Comparison of ENCODE assay signal across 9 cellular contexts in the genomic region with DNA sequence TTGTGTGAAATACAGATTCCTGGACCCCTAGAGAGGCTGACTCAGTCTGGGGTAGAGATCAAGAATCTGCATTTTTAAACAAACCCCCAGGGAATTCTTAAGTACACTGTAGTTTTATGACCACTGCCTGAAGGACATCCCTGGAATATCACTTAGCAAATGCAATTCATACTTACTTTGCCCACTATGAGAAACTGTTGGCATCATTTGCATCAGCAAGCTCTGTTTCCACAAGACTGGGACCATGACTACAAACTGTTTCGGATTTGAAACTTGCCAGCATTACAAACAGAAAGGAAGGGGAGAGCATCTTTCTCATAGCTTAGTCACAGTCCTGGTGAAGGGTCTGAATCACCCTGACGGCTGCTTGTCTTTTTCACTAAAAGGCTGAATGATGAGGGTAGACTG.
DNase-seq lines count a peak whose midpoint lies in the region; ATAC-seq, FAIRE-seq and TF ChIP-seq lines count a peak whose summit lies in the region.
"Had no signal": no experiment of that assay in that cellular context is flagged by ENCODE, and none has a peak within 500 bp of the region (broad histone marks: within the 10 kb centered on the region; RNA-seq: fewer than 3 reads in every experiment).

No MANE protein-coding gene starts in this region.

- TF ChIP-seq POLR2A in A549 (IDR thresholded peaks at IDR 0.05; ENCODE audit: low read length), result no peak

- FAIRE-seq in A549 (lab: Jason Lieb, UNC), result peak; percentile 84

- no peak for TF ChIP-seq RAD21 in A549 (conservative IDR thresholded peaks at IDR 0.05 in 1 of 2, IDR thresholded peaks at IDR 0.05 in 1 of 2)

- H3K4me3 Mint-ChIP-seq in activated CD8-positive, alpha-beta T cell treated with anti-CD3 and anti-CD28 coated beads, Interleukin-2, amount 10 ng/mL, durations not matched to agents 7 days and 5 days, result no peak overlapping the region

- no peaks in the 10 kb centered on the region for H3K27me3 ChIP-seq in kidney epithelial cell (ENCODE audit: control insufficient read depth, insufficient read depth, low read length)

- peaks cover 86% of the 10 kb centered on the region for H3K4me1 ChIP-seq in A549

- TF ChIP-seq EP300 in A549 (IDR thresholded peaks at IDR 0.05), result no peak

- POLR2A ChIA-PET in A549 (lab: Yijun Ruan, JAX), result interaction anchor here (1.1 to 1.5 kb wide), 2 partner anchors 11 to 64 kb away, joined by 5 to 16 read pairs; a partner anchor contains a TSS
- POLR2A ChIA-PET in activated CD8-positive, alpha-beta T cell treated with anti-CD3 and anti-CD28 coated beads, Interleukin-2, amount 10 ng/mL, durations not matched to agents 7 days and 5 days (lab: Charles Lee), result interaction anchor here (0.6 to 1.5 kb wide), 2 partner anchors 64 kb away, joined by 4 to 10 read pairs; a partner anchor contains a TSS

- H3K4me1 Mint-ChIP-seq in activated CD8-positive, alpha-beta T cell treated with anti-CD3 and anti-CD28 coated beads, Interleukin-2, amount 10 ng/mL, durations not matched to agents 7 days and 5 days (ENCODE audit: low read depth), result peaks cover 85% of the 10 kb centered on the region

- H3K36me3 ChIP-seq in kidney epithelial cell (ENCODE audit: control insufficient read depth, insufficient read depth, low read length), result no peaks in the 10 kb centered on the region

- peak overlapping the region; percentile 67 for H3K27ac Mint-ChIP-seq in activated CD8-positive, alpha-beta T cell treated with anti-CD3 and anti-CD28 coated beads, Interleukin-2, amount 10 ng/mL, durations not matched to agents 7 days and 5 days

- WGBS in A549 (ENCODE audit: missing lambda C conversion rate), result 0% methylated on average over 2 of the region's 2 CpGs

- DNase-seq in A549 (ENCODE audit: low read depth in 1 of 2, low spot score in 1 of 2) (peak; percentile 53 to 78), H4 (ENCODE audit: low spot score) (peak; percentile 39), kidney epithelial cell (ENCODE audit: low read depth) (peak; percentile 89)
- DNase-seq in activated CD8-positive, alpha-beta T cell treated with anti-CD3 and anti-CD28 coated beads, Interleukin-2, amount 10 ng/mL, durations not matched to agents 7 days and 5 days, result no peak
- DNase-seq: midbrain had no signal

- H3K4me3 ChIP-seq in A549, result no peak overlapping the region
- H3K4me3 ChIP-seq in kidney epithelial cell (ENCODE audit: low read depth, low read length), result no peak overlapping the region

- no peaks in the 10 kb centered on the region for H3K9me3 Mint-ChIP-seq in activated CD8-positive, alpha-beta T cell treated with anti-CD3 and anti-CD28 coated beads, Interleukin-2, amount 10 ng/mL, durations not matched to agents 7 days and 5 days (ENCODE audit: insufficient read depth)

- CTCF ChIA-PET in A549 (lab: Yijun Ruan, JAX), result interaction anchor here (1.1 kb wide), 1 partner anchor 66 kb away, joined by 7 read pairs; no protein-coding TSS in a partner anchor
- CTCF ChIA-PET in activated CD8-positive, alpha-beta T cell treated with anti-CD3 and anti-CD28 coated beads, Interleukin-2, amount 10 ng/mL, durations not matched to agents 7 days and 5 days (lab: Charles Lee), result interaction anchor here (0.8 to 1.0 kb wide), 3 partner anchors 21 to 64 kb away, joined by 3 to 4 read pairs (median 3); a partner anchor contains a TSS

- H3K4me2 ChIP-seq in A549, result peak overlapping the region; percentile 66

- H3K9me3 ChIP-seq in A549, result no peaks in the 10 kb centered on the region

- TF ChIP-seq CTCF in A549 (IDR thresholded peaks at IDR 0.05) (no peak), kidney epithelial cell (IDR thresholded peaks at IDR 0.05; ENCODE audit: insufficient read depth, low read length, poor library complexity, severe bottlenecking) (no peak)

- peak overlapping the region; percentile 62 to 82 for H3K27ac ChIP-seq in A549

- peaks cover 36% of the 10 kb centered on the region for H3K36me3 Mint-ChIP-seq in activated CD8-positive, alpha-beta T cell treated with anti-CD3 and anti-CD28 coated beads, Interleukin-2, amount 10 ng/mL, durations not matched to agents 7 days and 5 days (ENCODE audit: low read depth)

- ATAC-seq in A549, result peak; percentile 86 to 96
- ATAC-seq in activated CD8-positive, alpha-beta T cell treated with anti-CD3 and anti-CD28 coated beads, Interleukin-2, amount 10 ng/mL, durations not matched to agents 7 days and 5 days, result peak; percentile 54
- no peak for ATAC-seq in HG03039 (IDR thresholded peaks at IDR 0.05; ENCODE audit: unreplicated experiment)
- no peak for ATAC-seq in HG02981 (IDR thresholded peaks at IDR 0.05; ENCODE audit: unreplicated experiment)
- no peak for ATAC-seq in GM19023 (IDR thresholded peaks at IDR 0.05; ENCODE audit: unreplicated experiment)
- no peak for ATAC-seq in HG02870 (IDR thresholded peaks at IDR 0.05; ENCODE audit: unreplicated experiment)

- H3K27me3 Mint-ChIP-seq in activated CD8-positive, alpha-beta T cell treated with anti-CD3 and anti-CD28 coated beads, Interleukin-2, amount 10 ng/mL, durations not matched to agents 7 days and 5 days (ENCODE audit: low read depth), result no peaks in the 10 kb centered on the region

TF ChIP-seq in A549, 52 proteins besides CTCF, POLR2A, EP300 and RAD21 (continues in another document):
- no peak for TF ChIP-seq RFX5 (IDR thresholded peaks at IDR 0.05)
- TF ChIP-seq FOSL2 (IDR thresholded peaks at IDR 0.05), result peak; percentile 30; the same call in 1 of the 2 replicates
- TF ChIP-seq FOSL2 (CRISPR knock-in tag; IDR thresholded peaks at IDR 0.05), result peak; percentile 74
- TF ChIP-seq, protein P1, sequence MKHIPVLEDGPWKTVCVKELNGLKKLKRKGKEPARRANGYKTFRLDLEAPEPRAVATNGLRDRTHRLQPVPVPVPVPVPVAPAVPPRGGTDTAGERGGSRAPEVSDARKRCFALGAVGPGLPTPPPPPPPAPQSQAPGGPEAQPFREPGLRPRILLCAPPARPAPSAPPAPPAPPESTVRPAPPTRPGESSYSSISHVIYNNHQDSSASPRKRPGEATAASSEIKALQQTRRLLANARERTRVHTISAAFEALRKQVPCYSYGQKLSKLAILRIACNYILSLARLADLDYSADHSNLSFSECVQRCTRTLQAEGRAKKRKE (CRISPR knock-in tag; IDR thresholded peaks at IDR 0.05; ENCODE audit: low read depth), result no peak
- no peak for TF ChIP-seq TP53 (CRISPR knock-in tag; IDR thresholded peaks at IDR 0.05)
- peak; percentile 31 for TF ChIP-seq MAFK (IDR thresholded peaks at IDR 0.05; ENCODE audit: partially characterized antibody)
- no peak for TF ChIP-seq CHD2 (IDR thresholded peaks at IDR 0.05; ENCODE audit: low read length, partially characterized antibody)
- TF ChIP-seq, protein P2, sequence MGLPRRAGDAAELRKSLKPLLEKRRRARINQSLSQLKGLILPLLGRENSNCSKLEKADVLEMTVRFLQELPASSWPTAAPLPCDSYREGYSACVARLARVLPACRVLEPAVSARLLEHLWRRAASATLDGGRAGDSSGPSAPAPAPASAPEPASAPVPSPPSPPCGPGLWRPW (IDR thresholded peaks at IDR 0.05), result no peak
- TF ChIP-seq KDM5A (IDR thresholded peaks at IDR 0.05), result no peak
- TF ChIP-seq ZNF302 (CRISPR knock-in tag; IDR thresholded peaks at IDR 0.05), result no peak
- 0 out of 5 replicates have a peak, but pooled peaks of 1 of the 2 experiments have one; percentile 22 for TF ChIP-seq JUN (IDR thresholded peaks at IDR 0.05)
- TF ChIP-seq NPAS2 (CRISPR knock-in tag; IDR thresholded peaks at IDR 0.05; ENCODE audit: borderline replicate concordance), result no peak
- no peak for TF ChIP-seq BHLHE40 (IDR thresholded peaks at IDR 0.05; ENCODE audit: low read depth, low read length)
- TF ChIP-seq, protein P3, sequence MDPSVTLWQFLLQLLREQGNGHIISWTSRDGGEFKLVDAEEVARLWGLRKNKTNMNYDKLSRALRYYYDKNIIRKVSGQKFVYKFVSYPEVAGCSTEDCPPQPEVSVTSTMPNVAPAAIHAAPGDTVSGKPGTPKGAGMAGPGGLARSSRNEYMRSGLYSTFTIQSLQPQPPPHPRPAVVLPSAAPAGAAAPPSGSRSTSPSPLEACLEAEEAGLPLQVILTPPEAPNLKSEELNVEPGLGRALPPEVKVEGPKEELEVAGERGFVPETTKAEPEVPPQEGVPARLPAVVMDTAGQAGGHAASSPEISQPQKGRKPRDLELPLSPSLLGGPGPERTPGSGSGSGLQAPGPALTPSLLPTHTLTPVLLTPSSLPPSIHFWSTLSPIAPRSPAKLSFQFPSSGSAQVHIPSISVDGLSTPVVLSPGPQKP (IDR thresholded peaks at IDR 0.05; ENCODE audit: low read depth, low read length), result no peak
- no peak for TF ChIP-seq EHF (CRISPR knock-in tag; IDR thresholded peaks at IDR 0.05)
- TF ChIP-seq PHF8 (IDR thresholded peaks at IDR 0.05; ENCODE audit: borderline replicate concordance, low read depth), result no peak
- no peak for TF ChIP-seq ZC3H11A (IDR thresholded peaks at IDR 0.05)
- TF ChIP-seq, protein P4, sequence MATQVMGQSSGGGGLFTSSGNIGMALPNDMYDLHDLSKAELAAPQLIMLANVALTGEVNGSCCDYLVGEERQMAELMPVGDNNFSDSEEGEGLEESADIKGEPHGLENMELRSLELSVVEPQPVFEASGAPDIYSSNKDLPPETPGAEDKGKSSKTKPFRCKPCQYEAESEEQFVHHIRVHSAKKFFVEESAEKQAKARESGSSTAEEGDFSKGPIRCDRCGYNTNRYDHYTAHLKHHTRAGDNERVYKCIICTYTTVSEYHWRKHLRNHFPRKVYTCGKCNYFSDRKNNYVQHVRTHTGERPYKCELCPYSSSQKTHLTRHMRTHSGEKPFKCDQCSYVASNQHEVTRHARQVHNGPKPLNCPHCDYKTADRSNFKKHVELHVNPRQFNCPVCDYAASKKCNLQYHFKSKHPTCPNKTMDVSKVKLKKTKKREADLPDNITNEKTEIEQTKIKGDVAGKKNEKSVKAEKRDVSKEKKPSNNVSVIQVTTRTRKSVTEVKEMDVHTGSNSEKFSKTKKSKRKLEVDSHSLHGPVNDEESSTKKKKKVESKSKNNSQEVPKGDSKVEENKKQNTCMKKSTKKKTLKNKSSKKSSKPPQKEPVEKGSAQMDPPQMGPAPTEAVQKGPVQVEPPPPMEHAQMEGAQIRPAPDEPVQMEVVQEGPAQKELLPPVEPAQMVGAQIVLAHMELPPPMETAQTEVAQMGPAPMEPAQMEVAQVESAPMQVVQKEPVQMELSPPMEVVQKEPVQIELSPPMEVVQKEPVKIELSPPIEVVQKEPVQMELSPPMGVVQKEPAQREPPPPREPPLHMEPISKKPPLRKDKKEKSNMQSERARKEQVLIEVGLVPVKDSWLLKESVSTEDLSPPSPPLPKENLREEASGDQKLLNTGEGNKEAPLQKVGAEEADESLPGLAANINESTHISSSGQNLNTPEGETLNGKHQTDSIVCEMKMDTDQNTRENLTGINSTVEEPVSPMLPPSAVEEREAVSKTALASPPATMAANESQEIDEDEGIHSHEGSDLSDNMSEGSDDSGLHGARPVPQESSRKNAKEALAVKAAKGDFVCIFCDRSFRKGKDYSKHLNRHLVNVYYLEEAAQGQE (IDR thresholded peaks at IDR 0.05), result no peak
- TF ChIP-seq GATA3 (IDR thresholded peaks at IDR 0.05; ENCODE audit: borderline replicate concordance), result peak; percentile 57; the same call in 1 of the 2 replicates
- no peak for TF ChIP-seq HOXB5 (CRISPR knock-in tag; IDR thresholded peaks at IDR 0.05)
- TF ChIP-seq POLR2AphosphoS2 (conservative IDR thresholded peaks at IDR 0.05; ENCODE audit: low read length), result no peak

Comparison
In these comparisons a context has a peak if more than half of its experiments do, and no peak if none do; other contexts are left out.
1. ATAC-seq: peak in A549 (2 of 2) and activated CD8-positive, alpha-beta T cell treated with anti-CD3 and anti-CD28 coated beads, Interleukin-2, amount 10 ng/mL, durations not matched to agents 7 days and 5 days (single experiment); none in HG03039 (single experiment), HG02981 (single experiment), GM19023 (single experiment) and HG02870 (single experiment).